ENCODE assay signal across 19 cellular contexts in the genomic region with DNA sequence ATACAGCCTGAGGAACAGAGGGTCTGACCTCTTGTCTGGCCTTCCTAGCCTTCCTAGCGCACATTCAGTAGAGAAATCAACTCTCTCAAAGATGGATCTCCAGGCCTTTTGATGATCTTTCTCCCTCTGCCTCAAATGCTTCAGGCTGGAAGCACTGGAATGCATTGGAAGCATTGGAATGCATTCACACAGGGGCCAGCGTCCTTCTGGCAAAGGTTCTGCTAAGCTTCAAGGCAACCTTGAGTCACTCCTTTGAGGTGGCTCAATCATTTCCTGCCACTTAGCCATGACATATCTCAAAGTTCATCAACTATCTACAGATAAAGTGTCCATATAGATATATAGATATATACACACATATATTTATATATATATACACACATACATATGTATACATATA. TPM values are rescaled to one million over a fixed set of nuclear protein-coding genes. Genes with fewer than 3 reads are reported as not detected.
DNase-seq lines count a peak whose midpoint lies in the region; ATAC-seq and TF ChIP-seq lines count a peak whose summit lies in the region.
"Had no signal": no experiment of that assay in that cellular context is flagged by ENCODE, and none has a peak within 500 bp of the region (broad histone marks: within the 10 kb centered on the region; RNA-seq: fewer than 3 reads in every experiment).

No MANE protein-coding gene starts in this region.

- in situ Hi-C loops in IMR-90 (cut with MboI; ENCODE audit: low sequenced_read_pairs), result no loop called here
- in situ Hi-C loops in mammary epithelial cell (cut with MboI; ENCODE audit: low sequenced_read_pairs in 2 of 2), result no loop called here

- no peak for TF ChIP-seq RAD21 in IMR-90 (IDR thresholded peaks at IDR 0.05; ENCODE audit: low read length)

- peak overlapping the region; percentile 60 for H4K91ac ChIP-seq in IMR-90 (ENCODE audit: insufficient read depth, low read depth, low read length)

- H3K14ac ChIP-seq in IMR-90 (replicated peaks; ENCODE audit: low read depth, low read length), result peak overlapping the region; percentile 81

- H2AK5ac ChIP-seq in IMR-90 (ENCODE audit: low read depth, low read length), result peak overlapping the region; percentile 94

- peak overlapping the region; percentile 90 for H2BK20ac ChIP-seq in IMR-90 (ENCODE audit: low read depth, low read length)

- no peak for TF ChIP-seq POLR2A in IMR-90 (IDR thresholded peaks at IDR 0.05; ENCODE audit: low read depth, low read length)

- H3K4me3 ChIP-seq in AG10803 (ENCODE audit: low read length) (no peak overlapping the region), IMR-90 (ENCODE audit: insufficient read depth, low read depth, low read length) (no peak overlapping the region), mammary epithelial cell (replicated peaks in 1 of 3; ENCODE audit: insufficient read depth in 1 of 3, low read depth in 2 of 3, low read length in 3 of 3) (no peak overlapping the region)
- H3K4me3 ChIP-seq: BLaER1, prostate gland, uterus had no signal

- H3K4me1 ChIP-seq in IMR-90 (ENCODE audit: control insufficient read depth, insufficient read depth, low read length) (peaks cover 6% of the 10 kb centered on the region), mammary epithelial cell (ENCODE audit: insufficient read depth, low read length) (peaks cover 3% of the 10 kb centered on the region)
- H3K4me1 ChIP-seq: BLaER1, prostate gland, uterus had no signal

- H3K4ac ChIP-seq in IMR-90 (ENCODE audit: low read depth, low read length), result peak overlapping the region; percentile 80

- H3K79me2 ChIP-seq in mammary epithelial cell (ENCODE audit: insufficient read depth, low read length), result no peaks in the 10 kb centered on the region

- H2BK120ac ChIP-seq in IMR-90 (ENCODE audit: low read depth, low read length), result peak overlapping the region; percentile 85

- H3K18ac ChIP-seq in IMR-90 (ENCODE audit: low read depth, low read length), result peak overlapping the region; percentile 25; the same call in 1 of the 2 replicates

- H3K27me3 ChIP-seq in IMR-90 (ENCODE audit: control insufficient read depth, insufficient read depth, low read length) (no peaks in the 10 kb centered on the region), mammary epithelial cell (ENCODE audit: insufficient read depth, low read length) (no peaks in the 10 kb centered on the region)
- H3K27me3 ChIP-seq: BLaER1, uterus had no signal

- H3K9ac ChIP-seq in IMR-90 (ENCODE audit: low read depth, low read length) (no peak overlapping the region), mammary epithelial cell (ENCODE audit: insufficient read depth, low read length) (no peak overlapping the region)
- H3K9ac ChIP-seq: BLaER1 had no signal

- H3K4me2 ChIP-seq in IMR-90 (ENCODE audit: low read depth, low read length), result no peak overlapping the region; the same call in 1 of the 2 replicates
- H3K4me2 ChIP-seq in mammary epithelial cell (ENCODE audit: insufficient read depth, low read depth, low read length), result no peak overlapping the region
- H3K4me2 ChIP-seq: BLaER1 had no signal

- peak overlapping the region; percentile 83; the same call in 2 of the 3 replicates for H2BK15ac ChIP-seq in IMR-90 (ENCODE audit: low read depth, low read length)

- H3K56ac ChIP-seq in IMR-90 (ENCODE audit: extremely low read depth, insufficient read depth, low read length), result 0 out of 2 replicates have a peak overlapping the region, but pooled peaks have one; percentile 12

- H2BK5ac ChIP-seq in IMR-90 (ENCODE audit: low read depth, low read length, poor library complexity, severe bottlenecking), result peak overlapping the region; percentile 59

- H3K79me1 ChIP-seq in IMR-90 (ENCODE audit: low read depth in 1 of 2, low read length in 2 of 2), result 0 out of 4 replicates have a peak, but pooled peaks cover 0 to 4% of the 10 kb centered on the region in 2 experiments

- TF ChIP-seq CTCF in AG10803 (conservative IDR thresholded peaks at IDR 0.05; ENCODE audit: low read length) (no peak), IMR-90 (conservative IDR thresholded peaks at IDR 0.05; ENCODE audit: low read depth, low read length) (no peak), mammary epithelial cell (conservative IDR thresholded peaks at IDR 0.05 in 1 of 2, IDR thresholded peaks at IDR 0.05 in 1 of 2; ENCODE audit: extremely low read depth in 1 of 2, insufficient read depth in 1 of 2, low read depth in 1 of 2, low read length in 2 of 2) (no peak)

- peak overlapping the region; percentile 6; the same call in 1 of the 2 replicates for H3K23ac ChIP-seq in IMR-90 (ENCODE audit: low read depth, low read length)

- peak; percentile 88 for ATAC-seq in IMR-90 (ENCODE audit: low read depth)
- ATAC-seq: HepG2 had no signal

- peak overlapping the region; percentile 63 for H2AFZ ChIP-seq in IMR-90 (replicated peaks; ENCODE audit: low read length, poor library complexity)
- no peak overlapping the region for H2AFZ ChIP-seq in mammary epithelial cell (ENCODE audit: low read depth, low read length)

- H3K27ac ChIP-seq in IMR-90 (ENCODE audit: insufficient read depth, low read length), result peak overlapping the region; percentile 0; the same call in 1 of the 2 replicates
- no peak overlapping the region for H3K27ac ChIP-seq in mammary epithelial cell (ENCODE audit: insufficient read depth, low read depth, low read length)
- H3K27ac ChIP-seq: BLaER1, prostate gland, uterus had no signal

- H3K36me3 ChIP-seq in IMR-90 (ENCODE audit: control insufficient read depth, insufficient read depth, low read length) (no peaks in the 10 kb centered on the region), mammary epithelial cell (ENCODE audit: insufficient read depth, low read length) (no peaks in the 10 kb centered on the region)
- H3K36me3 ChIP-seq: BLaER1, prostate gland, uterus had no signal

- peaks cover 6% of the 10 kb centered on the region; the same call in 1 of the 2 replicates for H3K9me1 ChIP-seq in IMR-90 (ENCODE audit: insufficient read depth, low read length)

- DNase-seq in AG10803 (ENCODE audit: low read depth) (peak; percentile 87), IMR-90 (peak; percentile 82), mammary epithelial cell (peak; percentile 36), kidney glomerular epithelial cell (lab: John Stamatoyannopoulos, UW) (peak; percentile 28), epidermal melanocyte (ENCODE audit: insufficient read length, low spot score) (no peak), NCI-H1436 (lab: John Stamatoyannopoulos, UW) (no peak), DMS 273 (lab: John Stamatoyannopoulos, UW; ENCODE audit: unreplicated experiment) (no peak), NCI-H1105 treated with DMSO at 0.1 percent for 48 hours (lab: John Stamatoyannopoulos, UW) (no peak)
- DNase-seq: activated T-cell treated with anti-CD3 and anti-CD28 coated beads, Interleukin-2, amount 50 U/mL, for 24 hours; aorta; DND-41; NCI-H1694; NCI-H82; stimulated activated CD4-positive, alpha-beta T cell treated with anti-CD3 and anti-CD28 coated beads, Interleukin-2, amount 100 ng/mL, for 24 hours; uterus had no signal

- no peaks in the 10 kb centered on the region for H4K20me1 ChIP-seq in IMR-90 (ENCODE audit: insufficient read depth, low read length)
- no peaks in the 10 kb centered on the region for H4K20me1 ChIP-seq in mammary epithelial cell (ENCODE audit: insufficient read depth, low read length)
- H4K20me1 ChIP-seq: BLaER1 had no signal

- intact Hi-C loops in IMR-90 (cut with micrococcal nuclease), result loop anchor here (1.0 kb wide), 1 partner anchor 249 kb away; a partner anchor contains a TSS
- intact Hi-C loops in mammary epithelial cell (cut with micrococcal nuclease), result no loop called here

- CTCF ChIA-PET in IMR-90 (lab: Yijun Ruan, JAX), result interaction anchor here (0.6 kb wide), 1 partner anchor 1662 kb away, joined by 4 read pairs; no protein-coding TSS in a partner anchor
- CTCF ChIA-PET in mammary epithelial cell (lab: Charles Lee; ENCODE audit: low non-redundant PET), result no interaction called here

- no peak overlapping the region for H2AK9ac ChIP-seq in IMR-90 (replicated peaks; ENCODE audit: low read depth, low read length, poor library complexity)

- dilution Hi-C loops in IMR-90 (cut with HindIII; ENCODE audit: low sequenced_read_pairs, unreplicated experiment), result no loop called here
- dilution Hi-C loops in mammary epithelial cell (cut with HindIII; ENCODE audit: low sequenced_read_pairs), result no loop called here

- H3K9me3 ChIP-seq in IMR-90 (ENCODE audit: control insufficient read depth, insufficient read depth, low read length), result no peaks in the 10 kb centered on the region
- no peaks in the 10 kb centered on the region for H3K9me3 ChIP-seq in mammary epithelial cell (replicated peaks; ENCODE audit: insufficient read depth, low read length)
- H3K9me3 ChIP-seq: BLaER1, prostate gland, uterus had no signal

- 83% methylated on average over 1 of the region's 2 CpGs; no CpG with 5 or more reads in 1 of the 2 experiments for WGBS in IMR-90 (ENCODE audit: extremely low coverage in 2 of 2, insufficient read length in 1 of 2), 2 experiments
- 50% methylated on average over 2 of the region's 2 CpGs for WGBS in mammary epithelial cell (ENCODE audit: low coverage, missing lambda C conversion rate)

- peak overlapping the region in 1 of 2 experiments; percentile 33; a peak in 1 of 4 replicates for H4K8ac ChIP-seq in IMR-90 (ENCODE audit: low read depth in 2 of 2, low read length in 2 of 2)

- POLR2A ChIA-PET in IMR-90 (lab: Charles Lee; ENCODE audit: unreplicated experiment), result no interaction called here

- 0 out of 2 replicates have a peak overlapping the region, but pooled peaks have one; percentile 1 for H4K5ac ChIP-seq in IMR-90 (ENCODE audit: low read depth, low read length)

- BruUV-seq in IMR-90 (replicated peaks; lab: Mats Ljungman, UMichigan) (no TSS peak), mammary epithelial cell (replicated peaks; lab: Mats Ljungman, UMichigan) (no TSS peak)

TF ChIP-seq in IMR-90, 13 proteins besides CTCF, POLR2A, EP300 and RAD21 (continues in another document):
- TF ChIP-seq FOS (IDR thresholded peaks at IDR 0.05; ENCODE audit: low read depth, low read length) (no peak), RFX5 (IDR thresholded peaks at IDR 0.05; ENCODE audit: low read depth, low read length) (no peak), NFE2L2 (IDR thresholded peaks at IDR 0.05; ENCODE audit: low read depth, low read length) (no peak), CEBPB (IDR thresholded peaks at IDR 0.05; ENCODE audit: low read depth, low read length) (no peak), MAZ (IDR thresholded peaks at IDR 0.05; ENCODE audit: borderline replicate concordance, low read depth, low read length) (no peak), RCOR1 (IDR thresholded peaks at IDR 0.05; ENCODE audit: insufficient replicate concordance, low read length) (no peak)

RNA-seq across cellular contexts. Expression of a gene that starts 42.9 kb away (rescaled TPM):
- total RNA-seq in IMR-90 (2012; rRNA removed) (not detected in 2 replicates), mammary epithelial cell (not detected)
- polyA plus RNA-seq in IMR-90 (2012; rRNA removed) (not detected in 2 replicates), mammary epithelial cell (not detected)
- polyA plus RNA-seq in IMR-90 (2012; cell fraction: cytosol; rRNA removed), result not detected in 2 replicates
- 0.15 TPM in 1 of 2 replicates, not detected in the other for polyA plus RNA-seq in IMR-90 (2012; cell fraction: nucleus; rRNA removed; ENCODE audit: low replicate concordance)
- not detected for polyA minus RNA-seq in mammary epithelial cell
- total RNA-seq: aorta, HepG2, mucosa of gallbladder, prostate gland, uterus had no signal
- polyA plus RNA-seq: aorta, HepG2 had no signal

Comparison
In these comparisons a context has a peak if more than half of its experiments do, and no peak if none do; other contexts are left out.
1. DNase-seq: peak in AG10803 (single experiment), IMR-90 (single experiment), mammary epithelial cell (single experiment) and kidney glomerular epithelial cell (single experiment); none in epidermal melanocyte (single experiment), NCI-H1436 (single experiment), DMS 273 (single experiment) and NCI-H1105 treated with DMSO at 0.1 percent for 48 hours (single experiment).